ENCODE assay signal across 1 cellular context in genomic region chr17:44848257-44848795, GRCh38.
TF ChIP-seq lines count a peak whose summit lies in the region.

No MANE protein-coding gene starts in this region.

TF ChIP-seq in WTC11, 78 proteins besides CTCF, POLR2A, EP300 and RAD21 (continued from another document):
- TF ChIP-seq AFF4 (CRISPR knock-in tag; IDR thresholded peaks at IDR 0.05; ENCODE audit: borderline replicate concordance) (no peak), HMGA2 (CRISPR knock-in tag; IDR thresholded peaks at IDR 0.05) (no peak), ZNF121 (CRISPR knock-in tag; IDR thresholded peaks at IDR 0.05) (no peak)
